Comparison of ENCODE assay signal across 8 cellular contexts in the genomic region with DNA sequence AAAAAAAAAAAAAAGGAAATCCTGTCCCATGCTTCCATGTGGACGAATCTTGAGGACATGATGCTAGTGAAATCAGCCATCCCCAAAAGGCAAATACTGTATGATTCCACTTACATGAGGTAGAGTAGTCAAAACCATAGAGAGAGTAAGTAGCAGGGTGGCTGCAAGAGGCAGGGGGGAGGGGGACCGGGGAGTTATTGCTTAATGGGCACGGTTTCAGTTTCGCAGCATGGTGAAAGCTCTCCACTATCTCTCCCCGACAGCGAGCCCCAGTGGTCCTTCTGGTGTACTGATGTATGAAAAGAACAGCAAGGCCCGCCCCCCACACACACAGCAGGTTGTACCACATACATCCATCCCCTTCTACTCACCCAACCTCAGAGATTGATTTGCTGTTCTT. TPM values are rescaled to one million over a fixed set of nuclear protein-coding genes. Genes with fewer than 3 reads are reported as not detected.
DNase-seq lines count a peak whose midpoint lies in the region; ATAC-seq and TF ChIP-seq lines count a peak whose summit lies in the region.

No MANE protein-coding gene starts in this region.

- ATAC-seq in GM18909 (IDR thresholded peaks at IDR 0.05; ENCODE audit: poor library complexity, unreplicated experiment) (peak; percentile 99), HG03103 (IDR thresholded peaks at IDR 0.05; ENCODE audit: low read depth, unreplicated experiment) (peak; percentile 98), heart left ventricle (peak; percentile 43 to 75 (median 62))

- no peaks in the 10 kb centered on the region for H3K9me3 ChIP-seq in heart left ventricle

- WGBS in heart left ventricle, 4 donors = 52 to 58% (median 57%) methylated on average over 7 of the region's 7 CpGs

- DNase-seq in AG08395 (ENCODE audit: low spot score) (peak; percentile 58), NCI-H69 (lab: John Stamatoyannopoulos, UW) (peak; percentile 71), heart left ventricle (peak; percentile 71 to 79 (median 73)), DMS114 treated with DMSO at 0.1 percent for 48 hours (lab: John Stamatoyannopoulos, UW; ENCODE audit: unreplicated experiment) (no peak)
- DNase-seq in activated T-cell treated with anti-CD3 and anti-CD28 coated beads, Interleukin-2, amount 50 U/mL, for 48 hours = peak; percentile 78 to 80
- DNase-seq in stimulated activated CD4-positive, alpha-beta T cell treated with anti-CD3 and anti-CD28 coated beads, Interleukin-2, amount 100 ng/mL, for 4 hours (ENCODE audit: low read depth) = peak; percentile 41

- intact Hi-C loops in heart left ventricle (cut with DNase I) = no loop called here

- no peak overlapping the region for H3K27ac ChIP-seq in heart left ventricle

- no peak for TF ChIP-seq POLR2A in heart left ventricle (IDR thresholded peaks at IDR 0.05)

- peaks cover 0 to 21% (median 6%) of the 10 kb centered on the region in 12 donors for H3K4me1 ChIP-seq in heart left ventricle

- H3K4me3 ChIP-seq in heart left ventricle = no peak overlapping the region

- peaks cover 0 to 56% (median 49%) of the 10 kb centered on the region in 9 donors for H3K36me3 ChIP-seq in heart left ventricle

- H3K27me3 ChIP-seq in heart left ventricle = no peaks in the 10 kb centered on the region

- peak in 6 of 12 donors; percentile 4 to 31 (median 21) for TF ChIP-seq CTCF in heart left ventricle (IDR thresholded peaks at IDR 0.05)

RNA-seq across cellular contexts. Expression of gene NOD1, which starts 32.8 kb away (rescaled TPM):
- total RNA-seq in heart left ventricle = 10 to 100 TPM in 3 of 9 donors, 1 to 10 TPM in 6; 5.3 to 28.8 (median 9.0) TPM
- polyA plus RNA-seq in heart left ventricle = 10 to 100 TPM in 1 of 2 donors, 1 to 10 TPM in 1; 7.5 to 11.2 TPM

RNA-seq across cellular contexts. Expression of gene GGCT, which starts 58.9 kb away (rescaled TPM):
- total RNA-seq in heart left ventricle = 10 to 100 TPM; 14.1 to 23.6 (median 17.8) TPM
- 10 to 100 TPM; 33.2 to 54.3 TPM for polyA plus RNA-seq in heart left ventricle
